ENCODE assay signal across 1 cellular context in the genomic region with DNA sequence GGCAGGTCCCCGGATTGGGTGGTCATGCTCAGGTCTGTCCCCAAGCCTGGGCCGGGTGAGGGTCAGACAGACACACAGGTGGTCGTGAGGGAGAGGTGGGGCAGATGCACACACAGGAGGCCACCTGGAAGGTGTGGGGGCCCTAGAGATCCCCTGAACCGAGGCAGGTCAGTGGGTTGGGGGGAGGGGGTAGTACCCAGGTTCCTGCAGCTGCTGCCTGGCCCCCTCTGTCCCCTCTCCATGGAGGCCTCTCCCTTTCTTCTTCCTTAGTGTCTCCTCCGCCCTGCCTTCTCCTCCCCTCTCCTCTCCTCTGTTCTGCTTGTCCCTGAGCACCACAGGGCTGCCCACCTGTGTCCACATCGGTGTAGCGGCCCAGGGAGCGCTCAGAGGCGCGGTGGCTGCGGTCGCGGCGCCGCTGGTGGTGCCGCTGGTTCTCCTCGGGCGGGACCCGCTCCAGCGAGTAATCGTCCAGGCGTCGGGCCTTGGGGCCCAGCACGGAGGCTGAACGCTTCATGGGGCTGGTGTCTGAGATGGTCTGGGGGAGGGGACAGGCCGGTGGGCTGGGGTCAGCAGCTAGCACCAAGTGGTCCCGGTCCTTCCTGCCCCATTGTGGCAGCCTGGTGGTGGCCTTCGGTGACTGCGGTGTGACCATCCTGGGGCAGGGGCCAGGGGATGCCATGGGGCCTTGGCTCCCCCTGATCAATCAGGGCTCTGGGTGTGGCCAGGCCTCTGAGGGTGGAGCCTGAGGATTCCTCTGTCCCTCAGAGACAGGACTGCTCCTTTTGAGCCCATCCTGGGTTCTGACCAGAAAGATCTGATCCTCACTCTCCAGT.
TF ChIP-seq lines count a peak whose summit lies in the region.

No MANE protein-coding gene starts in this region.

TF ChIP-seq in IMR-90, 13 proteins besides CTCF, POLR2A, EP300 and RAD21:
- TF ChIP-seq RCOR1 (IDR thresholded peaks at IDR 0.05; ENCODE audit: insufficient replicate concordance, low read length) (no peak), MAZ (IDR thresholded peaks at IDR 0.05; ENCODE audit: borderline replicate concordance, low read depth, low read length) (no peak), CHD1 (IDR thresholded peaks at IDR 0.05; ENCODE audit: low read depth, low read length) (no peak), NFE2L2 (IDR thresholded peaks at IDR 0.05; ENCODE audit: low read depth, low read length) (no peak), CEBPB (IDR thresholded peaks at IDR 0.05; ENCODE audit: low read depth, low read length) (no peak), RFX5 (IDR thresholded peaks at IDR 0.05; ENCODE audit: low read depth, low read length) (no peak), BHLHE40 (IDR thresholded peaks at IDR 0.05; ENCODE audit: low read depth, low read length) (no peak), MAFK (IDR thresholded peaks at IDR 0.05; ENCODE audit: low read depth, low read length) (no peak), MXI1 (IDR thresholded peaks at IDR 0.05; ENCODE audit: borderline replicate concordance, low read depth, low read length) (no peak), SMC3 (IDR thresholded peaks at IDR 0.05; ENCODE audit: low read depth, low read length) (no peak), FOS (IDR thresholded peaks at IDR 0.05; ENCODE audit: low read depth, low read length) (no peak)
- TF ChIP-seq, protein P1, sequence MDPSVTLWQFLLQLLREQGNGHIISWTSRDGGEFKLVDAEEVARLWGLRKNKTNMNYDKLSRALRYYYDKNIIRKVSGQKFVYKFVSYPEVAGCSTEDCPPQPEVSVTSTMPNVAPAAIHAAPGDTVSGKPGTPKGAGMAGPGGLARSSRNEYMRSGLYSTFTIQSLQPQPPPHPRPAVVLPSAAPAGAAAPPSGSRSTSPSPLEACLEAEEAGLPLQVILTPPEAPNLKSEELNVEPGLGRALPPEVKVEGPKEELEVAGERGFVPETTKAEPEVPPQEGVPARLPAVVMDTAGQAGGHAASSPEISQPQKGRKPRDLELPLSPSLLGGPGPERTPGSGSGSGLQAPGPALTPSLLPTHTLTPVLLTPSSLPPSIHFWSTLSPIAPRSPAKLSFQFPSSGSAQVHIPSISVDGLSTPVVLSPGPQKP (IDR thresholded peaks at IDR 0.05; ENCODE audit: borderline replicate concordance, low read depth, low read length), result no peak
- TF ChIP-seq, protein P2, sequence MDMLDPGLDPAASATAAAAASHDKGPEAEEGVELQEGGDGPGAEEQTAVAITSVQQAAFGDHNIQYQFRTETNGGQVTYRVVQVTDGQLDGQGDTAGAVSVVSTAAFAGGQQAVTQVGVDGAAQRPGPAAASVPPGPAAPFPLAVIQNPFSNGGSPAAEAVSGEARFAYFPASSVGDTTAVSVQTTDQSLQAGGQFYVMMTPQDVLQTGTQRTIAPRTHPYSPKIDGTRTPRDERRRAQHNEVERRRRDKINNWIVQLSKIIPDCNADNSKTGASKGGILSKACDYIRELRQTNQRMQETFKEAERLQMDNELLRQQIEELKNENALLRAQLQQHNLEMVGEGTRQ (IDR thresholded peaks at IDR 0.05; ENCODE audit: low read depth, low read length), result no peak
